ENCODE assay signal across 1 cellular context in genomic region chr2:127909019-127909418, GRCh38.
TF ChIP-seq lines count a peak whose summit lies in the region.

No MANE protein-coding gene starts in this region.

TF ChIP-seq in WTC11, 78 proteins besides CTCF, POLR2A, EP300 and RAD21:
- TF ChIP-seq PREB (CRISPR knock-in tag; IDR thresholded peaks at IDR 0.05; ENCODE audit: borderline replicate concordance) = no peak
- TF ChIP-seq ZNF423 (CRISPR knock-in tag; IDR thresholded peaks at IDR 0.05) = no peak
- TF ChIP-seq TP53 (CRISPR knock-in tag; IDR thresholded peaks at IDR 0.05) = no peak
- no peak for TF ChIP-seq OVOL2 (CRISPR knock-in tag; IDR thresholded peaks at IDR 0.05; ENCODE audit: borderline replicate concordance)
- TF ChIP-seq ZNF219 (CRISPR knock-in tag; IDR thresholded peaks at IDR 0.05; ENCODE audit: borderline replicate concordance) = no peak
- TF ChIP-seq ZNF416 (CRISPR knock-in tag; IDR thresholded peaks at IDR 0.05) = no peak
- TF ChIP-seq ZNF317 (CRISPR knock-in tag; IDR thresholded peaks at IDR 0.05; ENCODE audit: borderline replicate concordance, low read depth) = no peak
- no peak for TF ChIP-seq ZNF232 (CRISPR knock-in tag; IDR thresholded peaks at IDR 0.05)
- TF ChIP-seq ZNF263 (CRISPR knock-in tag; IDR thresholded peaks at IDR 0.05; ENCODE audit: low read depth) = no peak
- TF ChIP-seq TEAD1 (CRISPR knock-in tag; IDR thresholded peaks at IDR 0.05) = no peak
- TF ChIP-seq ATF1 (CRISPR knock-in tag; IDR thresholded peaks at IDR 0.05) = no peak
- TF ChIP-seq PRDM15 (CRISPR knock-in tag; IDR thresholded peaks at IDR 0.05) = no peak
- TF ChIP-seq ATF6 (CRISPR knock-in tag; IDR thresholded peaks at IDR 0.05) = no peak
- TF ChIP-seq CREM (CRISPR knock-in tag; IDR thresholded peaks at IDR 0.05) = no peak
- TF ChIP-seq ZNF671 (CRISPR knock-in tag; IDR thresholded peaks at IDR 0.05) = no peak
TF ChIP-seq in WTC11: peak in this region for 0.
